In genomic region chr17:78885956-78886355, GRCh38 we compare ENCODE assay signal across 17 cellular contexts. TPM values are rescaled to one million over a fixed set of nuclear protein-coding genes. Genes with fewer than 3 reads are reported as not detected.
DNase-seq lines count a peak whose midpoint lies in the region; ATAC-seq and TF ChIP-seq lines count a peak whose summit lies in the region.
"Had no signal": no experiment of that assay in that cellular context is flagged by ENCODE, and none has a peak within 500 bp of the region (broad histone marks: within the 10 kb centered on the region; RNA-seq: fewer than 3 reads in every experiment).

No MANE protein-coding gene starts in this region.

- H3K9ac ChIP-seq in HCT116 (ENCODE audit: low read length) (peak overlapping the region; percentile 82), adipocyte (ENCODE audit: low read length) (peak overlapping the region; percentile 93)

- RAD21 ChIA-PET in HCT116 (lab: Charles Lee; ENCODE audit: low non-redundant PET in 1 of 2, low total read pairs in 2 of 2, uncharacterized antibody in 2 of 2, unreplicated experiment in 2 of 2), result no interaction called here

- POLR2A ChIA-PET in HCT116 (lab: Charles Lee), result interaction anchor here (1.4 kb wide), 1 partner anchor 37 kb away, joined by 3 read pairs; no protein-coding TSS in a partner anchor
- POLR2A ChIA-PET in activated CD8-positive, alpha-beta T cell treated with anti-CD3 and anti-CD28 coated beads for 36 hours (lab: Charles Lee), result interaction anchor here (0.7 to 1.0 kb wide), 2 partner anchors 22 to 84 kb away, joined by 3 read pairs; no protein-coding TSS in a partner anchor

- no peak overlapping the region for H2AFZ ChIP-seq in HCT116 (ENCODE audit: low read depth, low read length, poor library complexity, severe bottlenecking)

- no peak for TF ChIP-seq CTCF in HCT116 (IDR thresholded peaks at IDR 0.05 in 2 of 3, conservative IDR thresholded peaks at IDR 0.05 in 1 of 3; ENCODE audit: borderline replicate concordance in 1 of 3, insufficient read depth in 1 of 3, low read depth in 2 of 3, low read length in 2 of 3)
- no peak for TF ChIP-seq CTCF in lower lobe of right lung (IDR thresholded peaks at IDR 0.05)
- no peak for TF ChIP-seq CTCF in testis (IDR thresholded peaks at IDR 0.05)
- TF ChIP-seq CTCF in activated CD8-positive, alpha-beta T cell treated with anti-CD3 and anti-CD28 coated beads for 36 hours (IDR thresholded peaks at IDR 0.05), result no peak

- BruUV-seq in HCT116 (replicated peaks; lab: Mats Ljungman, UMichigan), result no TSS peak

- H3K27ac ChIP-seq in HCT116 (ENCODE audit: low read depth, low read length), result peak overlapping the region; percentile 95
- H3K27ac ChIP-seq in lower lobe of right lung, result peak overlapping the region; percentile 31
- peak overlapping the region; percentile 92 to 93 for H3K27ac ChIP-seq in testis

- DNase-seq in HCT116 (ENCODE audit: low read depth, low spot score) (peak; percentile 26), adipocyte (ENCODE audit: low read depth) (no peak), lower lobe of right lung (no peak), testis (no peak), retina (no peak)
- no peak for DNase-seq in activated CD8-positive, alpha-beta T cell treated with anti-CD3 and anti-CD28 coated beads for 36 hours
- DNase-seq: activated CD4-positive, CD25-positive, alpha-beta regulatory T cell treated with anti-CD3 and anti-CD28 coated beads, Interleukin-2, amount 50 U/mL, for 72 hours; CD4-positive, alpha-beta T cell; GF-D8; mesendoderm; NCI-H1092 treated with DMSO at 0.1 percent for 48 hours had no signal

- no peak for TF ChIP-seq POLR2A in HCT116 (IDR thresholded peaks at IDR 0.05; ENCODE audit: borderline replicate concordance, extremely low read depth, insufficient read depth, insufficient read length)
- TF ChIP-seq POLR2A in testis (IDR thresholded peaks at IDR 0.05), result no peak

- H3K4me3 ChIP-seq in HCT116 (replicated peaks in 1 of 2; ENCODE audit: low read depth in 1 of 2, low read length in 2 of 2) (peak overlapping the region in 1 of 2 experiments; percentile 23; a peak in 2 of 4 replicates), adipocyte (ENCODE audit: low read length) (no peak overlapping the region), lower lobe of right lung (no peak overlapping the region), testis (no peak overlapping the region)

- intact Hi-C loops in HCT116 (cut with micrococcal nuclease), result no loop called here
- intact Hi-C loops in lower lobe of right lung (cut with DNase I), result no loop called here
- intact Hi-C loops in testis (cut with DNase I; ENCODE audit: low total_unique reads), result no loop called here
- intact Hi-C loops in activated CD8-positive, alpha-beta T cell treated with anti-CD3 and anti-CD28 coated beads for 36 hours (cut with micrococcal nuclease), result no loop called here

- peaks cover 27% of the 10 kb centered on the region for H3K4me1 Mint-ChIP-seq in activated CD8-positive, alpha-beta T cell treated with anti-CD3 and anti-CD28 coated beads for 36 hours (ENCODE audit: low read depth)

- H3K79me2 ChIP-seq in HCT116 (ENCODE audit: insufficient read depth, low read length), result peaks cover 23% of the 10 kb centered on the region; the same call in 1 of the 2 replicates

- no peak for TF ChIP-seq RAD21 in HCT116 (IDR thresholded peaks at IDR 0.05; ENCODE audit: low read depth)

- CTCF ChIA-PET in HCT116 (lab: Charles Lee), result interaction anchor here (1.7 to 2.9 kb wide), 2 partner anchors 12 to 20 kb away, joined by 5 to 10 read pairs; no protein-coding TSS in a partner anchor
- CTCF ChIA-PET in activated CD8-positive, alpha-beta T cell treated with anti-CD3 and anti-CD28 coated beads for 36 hours (lab: Charles Lee), result interaction anchor here (1.5 kb wide), 1 partner anchor 86 kb away, joined by 5 read pairs; no protein-coding TSS in a partner anchor

- H3K27me3 Mint-ChIP-seq in activated CD8-positive, alpha-beta T cell treated with anti-CD3 and anti-CD28 coated beads for 36 hours, result no peaks in the 10 kb centered on the region
- H3K27me3 Mint-ChIP-seq: CD4-positive, alpha-beta T cell; progenitor cell of endocrine pancreas had no signal

- H3K9me3 Mint-ChIP-seq in activated CD8-positive, alpha-beta T cell treated with anti-CD3 and anti-CD28 coated beads for 36 hours, result no peaks in the 10 kb centered on the region
- H3K9me3 Mint-ChIP-seq: CD4-positive, alpha-beta T cell; T-helper 1 cell treated with Interleukin-12 subunit alpha and Interleukin-12 subunit beta and Interleukin-4 antibody, amounts not matched to agents 30 μg/mL and 1 μg/mL, for 36 hours had no signal

- 76 to 91% methylated on average over 8 of the region's 8 CpGs for WGBS in testis, 2 donors

- no peaks in the 10 kb centered on the region for H4K20me1 ChIP-seq in HCT116 (ENCODE audit: insufficient read depth)

- no peak overlapping the region for H3K27ac Mint-ChIP-seq in activated CD8-positive, alpha-beta T cell treated with anti-CD3 and anti-CD28 coated beads for 36 hours
- H3K27ac Mint-ChIP-seq: progenitor cell of endocrine pancreas; T-helper 1 cell treated with Interleukin-12 subunit alpha and Interleukin-12 subunit beta and Interleukin-4 antibody, amounts not matched to agents 30 μg/mL and 1 μg/mL, for 36 hours had no signal

- no peaks in the 10 kb centered on the region for H3K9me2 ChIP-seq in HCT116 (ENCODE audit: insufficient read depth)

- H3K36me3 ChIP-seq in HCT116 (ENCODE audit: control insufficient read depth in 1 of 2, insufficient read depth in 2 of 2, low read length in 2 of 2) (no peaks in the 10 kb centered on the region), adipocyte (ENCODE audit: control insufficient read depth, insufficient read depth, low read length, severe bottlenecking) (peaks cover 10% of the 10 kb centered on the region), lower lobe of right lung (peaks cover 5% of the 10 kb centered on the region), testis (ENCODE audit: low read depth, missing control alignments) (no peaks in the 10 kb centered on the region)

- H3K9me3 ChIP-seq in HCT116 (ENCODE audit: control insufficient read depth in 1 of 2, insufficient read depth in 1 of 2, low read depth in 1 of 2, low read length in 2 of 2) (no peaks in the 10 kb centered on the region), adipocyte (ENCODE audit: control insufficient read depth, low read length) (no peaks in the 10 kb centered on the region), lower lobe of right lung (no peaks in the 10 kb centered on the region), testis (no peaks in the 10 kb centered on the region)

- peak overlapping the region; percentile 97 for H3K4me2 ChIP-seq in HCT116 (ENCODE audit: low read length)

- ATAC-seq in HCT116 (peak; percentile 26; the same call in 1 of the 2 replicates), lower lobe of right lung (no peak), GM18870 (IDR thresholded peaks at IDR 0.05; ENCODE audit: unreplicated experiment) (no peak), esophagus mucosa (no peak)
- no peak for ATAC-seq in activated CD8-positive, alpha-beta T cell treated with anti-CD3 and anti-CD28 coated beads for 36 hours
- ATAC-seq: HepG2, Panc1 had no signal

- H3K4me3 Mint-ChIP-seq in activated CD8-positive, alpha-beta T cell treated with anti-CD3 and anti-CD28 coated beads for 36 hours, result no peak overlapping the region
- H3K4me3 Mint-ChIP-seq: CD4-positive, alpha-beta T cell; T-helper 1 cell treated with Interleukin-12 subunit alpha and Interleukin-12 subunit beta and Interleukin-4 antibody, amounts not matched to agents 30 μg/mL and 1 μg/mL, for 36 hours had no signal

- H3K4me1 ChIP-seq in HCT116 (ENCODE audit: control insufficient read depth in 1 of 2, insufficient read depth in 2 of 2, low read length in 2 of 2) (peaks cover 46 to 70% of the 10 kb centered on the region in 2 experiments), adipocyte (ENCODE audit: control insufficient read depth, insufficient read depth, low read length) (peaks cover 50% of the 10 kb centered on the region), lower lobe of right lung (peaks cover 56% of the 10 kb centered on the region), testis (peaks cover 53% of the 10 kb centered on the region)

- H3K27me3 ChIP-seq in HCT116 (ENCODE audit: insufficient read depth, low read length) (no peaks in the 10 kb centered on the region), adipocyte (replicated peaks; ENCODE audit: control insufficient read depth, insufficient read depth, low read length) (no peaks in the 10 kb centered on the region), lower lobe of right lung (ENCODE audit: low read depth) (no peaks in the 10 kb centered on the region), testis (no peaks in the 10 kb centered on the region)

- no peaks in the 10 kb centered on the region for H3K36me3 Mint-ChIP-seq in activated CD8-positive, alpha-beta T cell treated with anti-CD3 and anti-CD28 coated beads for 36 hours (ENCODE audit: low read depth)

TF ChIP-seq in HCT116, 20 proteins besides CTCF, POLR2A, EP300 and RAD21:
- TF ChIP-seq SP1 (IDR thresholded peaks at IDR 0.05; ENCODE audit: low read depth) (no peak), MAX (IDR thresholded peaks at IDR 0.05) (peak; percentile 65)

RNA-seq across cellular contexts. Expression of gene CEP295NL, which starts 17.0 kb away (rescaled TPM):
- total RNA-seq in HCT116 (2021; ENCODE audit: unreplicated experiment), result 1.9 TPM
- polyA plus RNA-seq in HCT116 (2012), result 0.13 and 0.22 TPM in 2 replicates
- total RNA-seq in lower lobe of right lung, result 5.5 TPM
- 10 to 100 TPM; 32.3 to 77.1 TPM for total RNA-seq in testis
- 100 TPM for polyA plus RNA-seq in testis (ENCODE audit: insufficient read depth, low read depth, low replicate concordance)
- total RNA-seq in esophagus mucosa, result 1.7 TPM
- total RNA-seq in activated CD8-positive, alpha-beta T cell treated with anti-CD3 and anti-CD28 coated beads for 36 hours, result under 1 TPM in 1 of 2 experiments, not detected in 1; 0.18 TPM
- total RNA-seq: HepG2 had no signal
- polyA plus RNA-seq: HepG2 had no signal

RNA-seq across cellular contexts. Expression of gene TIMP2, which starts 39.2 kb away (rescaled TPM):
- total RNA-seq in HCT116 (2021; ENCODE audit: unreplicated experiment), result 64.8 TPM
- polyA plus RNA-seq in HCT116 (2012), result 42.7 and 52.9 TPM in 2 replicates
- total RNA-seq in lower lobe of right lung, result 260 TPM
- total RNA-seq in testis, result 100 to 1,000 TPM; 262 to 482 TPM
- 465 TPM for polyA plus RNA-seq in testis (ENCODE audit: insufficient read depth, low read depth, low replicate concordance)
- total RNA-seq in esophagus mucosa, result 16.1 TPM
- total RNA-seq in activated CD8-positive, alpha-beta T cell treated with anti-CD3 and anti-CD28 coated beads for 36 hours, result 1 to 10 TPM; 2.4 to 2.5 TPM

RNA-seq across cellular contexts. Expression of gene USP36, which starts 45.3 kb away (rescaled TPM):
- total RNA-seq in HCT116 (2021; ENCODE audit: unreplicated experiment), result 104 TPM
- polyA plus RNA-seq in HCT116 (2012), result 61.4 and 63.6 TPM in 2 replicates
- 58.6 TPM for total RNA-seq in lower lobe of right lung
- 10 to 100 TPM; 77.5 to 79.8 TPM for total RNA-seq in testis
- 32.8 TPM for polyA plus RNA-seq in testis (ENCODE audit: insufficient read depth, low read depth, low replicate concordance)
- total RNA-seq in esophagus mucosa, result 26.4 TPM
- 10 to 100 TPM; 86.3 to 93.2 TPM for total RNA-seq in activated CD8-positive, alpha-beta T cell treated with anti-CD3 and anti-CD28 coated beads for 36 hours

Comparison
In these comparisons a context has a peak if more than half of its experiments do, and no peak if none do; other contexts are left out.
1. H3K27ac ChIP-seq: peak in every context shown above with its lines; median percentile 95 in HCT116; 92 in testis; 31 in lower lobe of right lung.